ENCODE assay signal across 9 cellular contexts in genomic region chr4:153792893-153793227, GRCh38. TPM values are rescaled to one million over a fixed set of nuclear protein-coding genes. Genes with fewer than 3 reads are reported as not detected.
A peak's percentile ranks its signal among the peaks of the same experiment; 100 is the strongest.
DNase-seq lines count a peak whose midpoint lies in the region; ATAC-seq lines count a peak whose summit lies in the region.
"Had no signal": no experiment of that assay in that cellular context is flagged by ENCODE, and none has a peak within 500 bp of the region (broad histone marks: within the 10 kb centered on the region; RNA-seq: fewer than 3 reads in every experiment).

No MANE protein-coding gene starts in this region.

- WGBS in GM23248 (ENCODE audit: low coverage in 1 of 2, low lambda C conversion rate in 2 of 2, missing lambda C conversion rate in 2 of 2), 2 experiments, result 76 to 77% methylated on average over 17 of the region's 17 CpGs

- no peaks in the 10 kb centered on the region for H3F3A ChIP-seq in GM23248 (ENCODE audit: insufficient read depth)

- peak overlapping the region; percentile 66 for H3K4me3 Mint-ChIP-seq in activated T-helper 17 cell treated with anti-CD3 and anti-CD28 coated beads, Interleukin-2, amount 50 U/mL, for 72 hours

- H3K27me3 ChIP-seq in GM23248 (replicated peaks; ENCODE audit: insufficient read depth) (peaks cover 44% of the 10 kb centered on the region), iPS-15b (ENCODE audit: control insufficient read depth, insufficient read depth, low read length) (peaks cover 30% of the 10 kb centered on the region)

- H3K36me3 ChIP-seq in GM23248 (ENCODE audit: low read depth) (no peaks in the 10 kb centered on the region), iPS-15b (ENCODE audit: control insufficient read depth, insufficient read depth, low read length) (no peaks in the 10 kb centered on the region)

- in situ Hi-C loops in GM23248 (cut with MboI), result loop anchor here (10.0 kb wide), 1 partner anchor 522 kb away; no protein-coding TSS in a partner anchor

- no peak for DNase-seq in GM23248
- peak; percentile 25 for DNase-seq in stimulated activated CD8-positive, alpha-beta memory T cell treated with anti-CD3 and anti-CD28 coated beads, Interleukin-4, amount 100 ng/mL, for 48 hours
- DNase-seq in amygdala (lab: John Stamatoyannopoulos, UW), result no peak
- no peak for DNase-seq in dedifferentiated amniotic fluid mesenchymal stem cell (ENCODE audit: extremely low spot score)
- no peak for DNase-seq in middle frontal gyrus (ENCODE audit: extremely low spot score, low spot score)
- DNase-seq: GOT3 had no signal

- peak overlapping the region; percentile 39; the same call in 1 of the 2 replicates for H2AFZ ChIP-seq in GM23248

- H3K9ac ChIP-seq in GM23248, result no peak overlapping the region
- peak overlapping the region; percentile 70 for H3K9ac ChIP-seq in iPS-15b (ENCODE audit: low read depth, low read length)

- H3K4me1 Mint-ChIP-seq in activated T-helper 17 cell treated with anti-CD3 and anti-CD28 coated beads, Interleukin-2, amount 50 U/mL, for 72 hours, result peaks cover 12% of the 10 kb centered on the region

- H3K9me3 Mint-ChIP-seq in activated T-helper 17 cell treated with anti-CD3 and anti-CD28 coated beads, Interleukin-2, amount 50 U/mL, for 72 hours, result no peaks in the 10 kb centered on the region

- H4K20me1 ChIP-seq in GM23248 (ENCODE audit: insufficient read depth), result no peaks in the 10 kb centered on the region

- H3K9me3 ChIP-seq in GM23248 (ENCODE audit: low read depth), result no peaks in the 10 kb centered on the region
- H3K9me3 ChIP-seq in iPS-15b (ENCODE audit: control insufficient read depth, insufficient read depth, low read length), result no peaks in the 10 kb centered on the region
- H3K9me3 ChIP-seq: mucosa of descending colon had no signal

- ATAC-seq in activated T-helper 17 cell treated with anti-CD3 and anti-CD28 coated beads, Interleukin-2, amount 50 U/mL, for 72 hours (replicated peaks), result no peak

- peaks cover 76% of the 10 kb centered on the region for H3K27me3 Mint-ChIP-seq in activated T-helper 17 cell treated with anti-CD3 and anti-CD28 coated beads, Interleukin-2, amount 50 U/mL, for 72 hours

- H3K36me3 Mint-ChIP-seq in activated T-helper 17 cell treated with anti-CD3 and anti-CD28 coated beads, Interleukin-2, amount 50 U/mL, for 72 hours (ENCODE audit: low read depth), result peaks cover 5% of the 10 kb centered on the region

- no peaks in the 10 kb centered on the region for H3K79me2 ChIP-seq in GM23248 (ENCODE audit: insufficient read depth)

- H3K4me3 ChIP-seq in GM23248 (no peak overlapping the region), iPS-15b (ENCODE audit: low read depth, low read length) (peak overlapping the region; percentile 88)
- H3K4me3 ChIP-seq: mucosa of descending colon had no signal

- 0 out of 2 replicates have a peak, but pooled peaks cover 4% of the 10 kb centered on the region for H3K4me1 ChIP-seq in GM23248 (ENCODE audit: insufficient read depth)
- H3K4me1 ChIP-seq in iPS-15b (ENCODE audit: control insufficient read depth, insufficient read depth, low read length), result peaks cover 7% of the 10 kb centered on the region

- H3K4me2 ChIP-seq in GM23248 (ENCODE audit: unreplicated experiment), result no peak overlapping the region

- H3K9me2 ChIP-seq in GM23248 (ENCODE audit: insufficient read depth), result no peaks in the 10 kb centered on the region

- no peak overlapping the region for H3K27ac Mint-ChIP-seq in activated T-helper 17 cell treated with anti-CD3 and anti-CD28 coated beads, Interleukin-2, amount 50 U/mL, for 72 hours

- H3K27ac ChIP-seq in GM23248, result no peak overlapping the region

RNA-seq across cellular contexts. Expression of gene SFRP2, which starts 4.0 kb away (rescaled TPM):
- 0.63 and 0.65 TPM in 2 replicates for total RNA-seq in GM23248 (2014; rRNA removed; shearing (Covaris generic))
- polyA plus RNA-seq in GM23248 (2016; fragmentation: Nextera tagmentation; extraction: Ambion mirVana), result 1.6 and 2.4 TPM in 2 replicates
- total RNA-seq in activated T-helper 17 cell treated with anti-CD3 and anti-CD28 coated beads, Interleukin-2, amount 50 U/mL, for 72 hours, result not detected

RNA-seq across cellular contexts. Expression of gene RNF175, which starts 33.0 kb away (rescaled TPM):
- not detected in 2 replicates for total RNA-seq in GM23248 (2014; rRNA removed; shearing (Covaris generic))
- polyA plus RNA-seq in GM23248 (2016; fragmentation: Nextera tagmentation; extraction: Ambion mirVana), result not detected in 2 replicates
- total RNA-seq in activated T-helper 17 cell treated with anti-CD3 and anti-CD28 coated beads, Interleukin-2, amount 50 U/mL, for 72 hours, result under 1 TPM in 1 of 2 donors, not detected in 1; 0.37 TPM
